Comparison of ENCODE assay signal across 31 cellular contexts in the genomic region with DNA sequence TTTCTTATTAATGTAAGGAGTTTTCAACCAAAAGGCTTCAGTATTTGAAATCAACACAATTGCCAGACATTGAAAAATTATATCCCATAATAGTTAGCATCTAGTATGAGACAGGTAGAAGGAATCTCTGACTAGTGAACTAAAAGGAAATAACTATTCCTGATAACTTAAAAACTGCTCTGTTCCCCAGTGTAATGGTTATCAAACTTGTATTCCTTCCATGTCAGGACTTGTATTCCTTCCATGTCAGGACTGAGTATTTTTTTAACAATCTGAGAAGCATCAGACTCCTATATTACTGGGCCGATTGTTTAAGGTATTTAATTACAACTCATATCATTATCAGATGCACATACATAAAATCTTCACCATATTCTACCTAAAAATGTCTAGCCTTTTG.
"Had no signal": no experiment of that assay in that cellular context is flagged by ENCODE, and none has a peak within 500 bp of the region (broad histone marks: within the 10 kb centered on the region; RNA-seq: fewer than 3 reads in every experiment).

No MANE protein-coding gene starts in this region.

- H3K4me3 ChIP-seq: adrenal gland, ascending aorta, breast epithelium, coronary artery, dorsolateral prefrontal cortex, esophagus squamous epithelium had no signal

- FAIRE-seq: frontal cortex had no signal

- ATAC-seq: activated CD4-positive, alpha-beta T cell treated with anti-CD3 and anti-CD28 coated beads for 36 hours; activated CD8-positive, alpha-beta memory T cell treated with anti-CD3 and anti-CD28 coated beads, Interleukin-2, amount 10 ng/mL, durations not matched to agents 7 days and 5 days; activated CD8-positive, alpha-beta T cell treated with anti-CD3 and anti-CD28 coated beads, Interleukin-2, amount 10 ng/mL, durations not matched to agents 7 days and 5 days; activated naive CD8-positive, alpha-beta T cell treated with anti-CD3 and anti-CD28 coated beads, Interleukin-2, amount 50 U/mL, for 24 hours had no signal

- DNase-seq: activated CD4-positive, alpha-beta memory T cell treated with anti-CD3 and anti-CD28 coated beads for 36 hours; activated CD4-positive, alpha-beta T cell treated with anti-CD3 and anti-CD28 coated beads for 36 hours; activated CD4-positive, alpha-beta T cell treated with anti-CD3 and anti-CD28 coated beads, Interleukin-2, amount 10 ng/mL, durations not matched to agents 24 days and 14 days; activated CD4-positive, CD25-positive, alpha-beta regulatory T cell; activated CD4-positive, CD25-positive, alpha-beta regulatory T cell treated with anti-CD3 and anti-CD28 coated beads, Interleukin-2, amount 50 U/mL, for 72 hours; activated CD8-positive, alpha-beta memory T cell treated with anti-CD3 and anti-CD28 coated beads, Interleukin-2, amount 10 ng/mL, durations not matched to agents 7 days and 5 days; activated CD8-positive, alpha-beta memory T cell treated with anti-CD3 and anti-CD28 coated beads, Interleukin-2, amount 50 U/mL, for 4 hours; activated CD8-positive, alpha-beta T cell treated with anti-CD3 and anti-CD28 coated beads, Interleukin-2, amount 10 ng/mL, durations not matched to agents 7 days and 5 days; activated effector memory CD4-positive, alpha-beta T cell treated with anti-CD3 and anti-CD28 coated beads, Interleukin-2, amount 50 U/mL, for 16 hours; activated naive CD4-positive, alpha-beta T cell treated with anti-CD3 and anti-CD28 coated beads for 36 hours; activated naive CD8-positive, alpha-beta T cell treated with anti-CD3 and anti-CD28 coated beads for 36 hours; activated naive CD8-positive, alpha-beta T cell treated with anti-CD3 and anti-CD28 coated beads, Interleukin-2, amount 50 U/mL, for 24 hours; activated T-cell treated with anti-CD3 and anti-CD28 coated beads, Interleukin-2, amount 50 U/mL, for 1 hour; activated T-cell treated with anti-CD3 and anti-CD28 coated beads, Interleukin-2, amount 50 U/mL, for 48 hours; adrenal gland; dorsolateral prefrontal cortex; effector memory CD4-positive, alpha-beta T cell; endodermal cell; esophagus squamous epithelium; head of caudate nucleus; T-helper 2 cell had no signal

- H3K36me3 ChIP-seq: adrenal gland, ascending aorta, breast epithelium, esophagus squamous epithelium had no signal

- H3K4me1 Mint-ChIP-seq: activated CD4-positive, alpha-beta T cell treated with anti-CD3 and anti-CD28 coated beads for 36 hours; activated CD4-positive, alpha-beta T cell treated with anti-CD3 and anti-CD28 coated beads, Interleukin-2, amount 10 ng/mL, durations not matched to agents 24 days and 14 days; activated CD8-positive, alpha-beta memory T cell treated with anti-CD3 and anti-CD28 coated beads, Interleukin-2, amount 10 ng/mL, durations not matched to agents 7 days and 5 days; activated naive CD4-positive, alpha-beta T cell treated with anti-CD3 and anti-CD28 coated beads, Interleukin-2, amount 50 U/mL, for 24 hours; activated naive CD8-positive, alpha-beta T cell treated with anti-CD3 and anti-CD28 coated beads for 36 hours; activated naive CD8-positive, alpha-beta T cell treated with anti-CD3 and anti-CD28 coated beads, Interleukin-2, amount 50 U/mL, for 24 hours; central memory CD8-positive, alpha-beta T cell had no signal

- H3K4me1 ChIP-seq: adrenal gland, ascending aorta, breast epithelium, esophagus squamous epithelium had no signal

- H3K27ac ChIP-seq: adrenal gland, ascending aorta, breast epithelium, coronary artery, dorsolateral prefrontal cortex, esophagus squamous epithelium had no signal

- H3K27ac Mint-ChIP-seq: activated CD4-positive, alpha-beta memory T cell treated with anti-CD3 and anti-CD28 coated beads for 36 hours; activated CD4-positive, alpha-beta T cell treated with anti-CD3 and anti-CD28 coated beads for 36 hours; activated CD4-positive, alpha-beta T cell treated with anti-CD3 and anti-CD28 coated beads, Interleukin-2, amount 10 ng/mL, durations not matched to agents 24 days and 14 days; activated CD8-positive, alpha-beta memory T cell treated with anti-CD3 and anti-CD28 coated beads, Interleukin-2, amount 10 ng/mL, durations not matched to agents 7 days and 5 days; activated CD8-positive, alpha-beta T cell treated with anti-CD3 and anti-CD28 coated beads, Interleukin-2, amount 10 ng/mL, durations not matched to agents 7 days and 5 days; activated naive CD4-positive, alpha-beta T cell treated with anti-CD3 and anti-CD28 coated beads for 36 hours; activated naive CD4-positive, alpha-beta T cell treated with anti-CD3 and anti-CD28 coated beads, Interleukin-2, amount 50 U/mL, for 24 hours; activated naive CD8-positive, alpha-beta T cell treated with anti-CD3 and anti-CD28 coated beads for 36 hours; activated naive CD8-positive, alpha-beta T cell treated with anti-CD3 and anti-CD28 coated beads, Interleukin-2, amount 50 U/mL, for 24 hours; activated T-helper 1 cell treated with anti-CD3 and anti-CD28 coated beads, Interleukin-12 subunit alpha, Interleukin-12 subunit beta, Interleukin-2, Interleukin-4 antibody, amounts not matched to agents 30 ng/mL and 10 ng/mL and 1 ng/mL, durations not matched to agents 14 hours and 24 hours and 36 hours; activated T-helper 2 cell treated with anti-CD3 and anti-CD28 coated beads, Interferon-gamma antibody, Interleukin-2, Interleukin-4, amounts not matched to agents 10 μg/mL and 5 μg/mL and 100 μg/mL, durations not matched to agents 14 hours and 24 hours and 36 hours; brain; dendritic cell treated with granulocyte-macrophage colony-stimulating factor and Interleukin-4, amounts not matched to agents 40 ng/mL and 50 ng/mL, for 4 days; endodermal cell had no signal

- H3K27me3 ChIP-seq: adrenal gland, ascending aorta, breast epithelium, dorsolateral prefrontal cortex, esophagus squamous epithelium had no signal

- H3K36me3 Mint-ChIP-seq: activated CD4-positive, alpha-beta memory T cell treated with anti-CD3 and anti-CD28 coated beads for 36 hours; activated CD8-positive, alpha-beta memory T cell treated with anti-CD3 and anti-CD28 coated beads, Interleukin-2, amount 10 ng/mL, durations not matched to agents 7 days and 5 days; activated naive CD4-positive, alpha-beta T cell treated with anti-CD3 and anti-CD28 coated beads, Interleukin-2, amount 50 U/mL, for 24 hours; activated naive CD8-positive, alpha-beta T cell treated with anti-CD3 and anti-CD28 coated beads for 36 hours; brain had no signal

- H3K4me3 Mint-ChIP-seq: activated CD4-positive, alpha-beta memory T cell treated with anti-CD3 and anti-CD28 coated beads for 36 hours; activated CD4-positive, alpha-beta T cell treated with anti-CD3 and anti-CD28 coated beads for 36 hours; activated CD4-positive, alpha-beta T cell treated with anti-CD3 and anti-CD28 coated beads, Interleukin-2, amount 10 ng/mL, durations not matched to agents 24 days and 14 days; activated CD8-positive, alpha-beta memory T cell treated with anti-CD3 and anti-CD28 coated beads, Interleukin-2, amount 10 ng/mL, durations not matched to agents 7 days and 5 days; activated CD8-positive, alpha-beta T cell treated with anti-CD3 and anti-CD28 coated beads, Interleukin-2, amount 10 ng/mL, durations not matched to agents 7 days and 5 days; activated naive CD4-positive, alpha-beta T cell treated with anti-CD3 and anti-CD28 coated beads for 36 hours; activated naive CD4-positive, alpha-beta T cell treated with anti-CD3 and anti-CD28 coated beads, Interleukin-2, amount 50 U/mL, for 24 hours; activated naive CD8-positive, alpha-beta T cell treated with anti-CD3 and anti-CD28 coated beads for 36 hours; activated naive CD8-positive, alpha-beta T cell treated with anti-CD3 and anti-CD28 coated beads, Interleukin-2, amount 50 U/mL, for 24 hours; activated T-helper 1 cell treated with anti-CD3 and anti-CD28 coated beads, Interleukin-12 subunit alpha, Interleukin-12 subunit beta, Interleukin-2, Interleukin-4 antibody, amounts not matched to agents 30 ng/mL and 10 ng/mL and 1 ng/mL, durations not matched to agents 14 hours and 24 hours and 36 hours; brain; central memory CD8-positive, alpha-beta T cell; dendritic cell treated with granulocyte-macrophage colony-stimulating factor and Interleukin-4, amounts not matched to agents 40 ng/mL and 50 ng/mL, for 4 days; endodermal cell had no signal

- H3K27me3 Mint-ChIP-seq: activated CD4-positive, alpha-beta memory T cell treated with anti-CD3 and anti-CD28 coated beads for 36 hours; activated CD4-positive, alpha-beta T cell treated with anti-CD3 and anti-CD28 coated beads for 36 hours; activated CD4-positive, alpha-beta T cell treated with anti-CD3 and anti-CD28 coated beads, Interleukin-2, amount 10 ng/mL, durations not matched to agents 24 days and 14 days; activated CD8-positive, alpha-beta memory T cell treated with anti-CD3 and anti-CD28 coated beads, Interleukin-2, amount 10 ng/mL, durations not matched to agents 7 days and 5 days; activated naive CD4-positive, alpha-beta T cell treated with anti-CD3 and anti-CD28 coated beads, Interleukin-2, amount 50 U/mL, for 24 hours; activated naive CD8-positive, alpha-beta T cell treated with anti-CD3 and anti-CD28 coated beads for 36 hours; activated naive CD8-positive, alpha-beta T cell treated with anti-CD3 and anti-CD28 coated beads, Interleukin-2, amount 50 U/mL, for 24 hours; brain; central memory CD8-positive, alpha-beta T cell; dendritic cell treated with granulocyte-macrophage colony-stimulating factor and Interleukin-4, amounts not matched to agents 40 ng/mL and 50 ng/mL, for 4 days had no signal

- H3K9me3 ChIP-seq: adrenal gland, ascending aorta, breast epithelium, esophagus squamous epithelium had no signal

- H3K9me3 Mint-ChIP-seq: activated CD4-positive, alpha-beta T cell treated with anti-CD3 and anti-CD28 coated beads, Interleukin-2, amount 10 ng/mL, durations not matched to agents 24 days and 14 days; activated naive CD4-positive, alpha-beta T cell treated with anti-CD3 and anti-CD28 coated beads, Interleukin-2, amount 50 U/mL, for 24 hours; activated T-helper 1 cell treated with anti-CD3 and anti-CD28 coated beads, Interleukin-12 subunit alpha, Interleukin-12 subunit beta, Interleukin-2, Interleukin-4 antibody, amounts not matched to agents 30 ng/mL and 10 ng/mL and 1 ng/mL, durations not matched to agents 14 hours and 24 hours and 36 hours; activated T-helper 2 cell treated with anti-CD3 and anti-CD28 coated beads, Interferon-gamma antibody, Interleukin-2, Interleukin-4, amounts not matched to agents 10 μg/mL and 5 μg/mL and 100 μg/mL, durations not matched to agents 14 hours and 24 hours and 36 hours had no signal
